In genomic region chr22:41522813-41523212, GRCh38 we compare ENCODE assay signal across 10 cellular contexts. TPM values are rescaled to one million over a fixed set of nuclear protein-coding genes. Genes with fewer than 3 reads are reported as not detected.
DNase-seq lines count a peak whose midpoint lies in the region; TF ChIP-seq lines count a peak whose summit lies in the region.
"Had no signal": no experiment of that assay in that cellular context is flagged by ENCODE, and none has a peak within 500 bp of the region (broad histone marks: within the 10 kb centered on the region; RNA-seq: fewer than 3 reads in every experiment).

No MANE protein-coding gene starts in this region.

- no peak for TF ChIP-seq POLR2A in Peyer's patch (IDR thresholded peaks at IDR 0.05)
- no peak for TF ChIP-seq POLR2A in ovary (IDR thresholded peaks at IDR 0.05)
- no peak for TF ChIP-seq POLR2A in erythroblast (IDR thresholded peaks at IDR 0.05; ENCODE audit: low read length)

- peaks cover 0 to 24% (median 8%) of the 10 kb centered on the region in 4 donors for H3K4me1 ChIP-seq in Peyer's patch
- peaks cover 5 to 18% of the 10 kb centered on the region in 2 donors for H3K4me1 ChIP-seq in esophagus (ENCODE audit: control insufficient read depth in 2 of 2, insufficient read depth in 2 of 2, low read length in 1 of 2)
- peaks cover 27% of the 10 kb centered on the region for H3K4me1 ChIP-seq in ovary (ENCODE audit: insufficient read depth)
- H3K4me1 ChIP-seq: foreskin keratinocyte had no signal

- H3K27me3 ChIP-seq in AG04450 (ENCODE audit: control insufficient read depth, insufficient read depth, low read length) (no peaks in the 10 kb centered on the region), Peyer's patch (no peaks in the 10 kb centered on the region), esophagus (ENCODE audit: control insufficient read depth in 1 of 2, insufficient read depth in 2 of 2, low read length in 2 of 2) (no peaks in the 10 kb centered on the region), ovary (no peaks in the 10 kb centered on the region)
- H3K27me3 ChIP-seq: foreskin keratinocyte had no signal

- CTCF ChIA-PET in AG04450 (lab: Charles Lee): interaction anchor here (1.2 kb wide), 1 partner anchor 43 kb away, joined by 3 read pairs; no protein-coding TSS in a partner anchor

- intact Hi-C loops in ovary (cut with DNase I): no loop called here

- peaks cover 0 to 97% (median 0%) of the 10 kb centered on the region in 3 donors for H3K36me3 ChIP-seq in Peyer's patch
- H3K36me3 ChIP-seq in esophagus (ENCODE audit: control insufficient read depth in 2 of 2, insufficient read depth in 2 of 2, low read length in 1 of 2): peaks cover 10 to 57% of the 10 kb centered on the region in 2 donors
- no peaks in the 10 kb centered on the region for H3K36me3 ChIP-seq in ovary

- POLR2A ChIA-PET in AG04450 (lab: Yijun Ruan, JAX): no interaction called here

- no peak for DNase-seq in AG04450 (ENCODE audit: low read depth, low spot score)
- DNase-seq in Peyer's patch: no peak
- peak in 1 of 5 donors; percentile 48 for DNase-seq in ovary
- DNase-seq in HuH-7.5 (ENCODE audit: low spot score): no peak
- DNase-seq in CD1c-positive myeloid dendritic cell (ENCODE audit: extremely low spot score): no peak
- no peak for DNase-seq in stimulated activated CD4-positive, alpha-beta T cell treated with anti-CD3 and anti-CD28 coated beads, Interleukin-4, amount 100 ng/mL, for 4 hours
- DNase-seq in erythroblast (lab: John Stamatoyannopoulos, UW): no peak
- DNase-seq: CD4-positive, alpha-beta memory T cell; foreskin keratinocyte had no signal

- H3K27ac ChIP-seq in AG04450 (ENCODE audit: low read depth, low read length): peak overlapping the region; percentile 98
- peak overlapping the region in 3 of 4 donors; percentile 65 to 86 (median 74) for H3K27ac ChIP-seq in Peyer's patch
- peak overlapping the region; percentile 63 to 87 for H3K27ac ChIP-seq in esophagus (ENCODE audit: low read depth in 2 of 2, low read length in 1 of 2)
- peak overlapping the region; percentile 85 to 89 for H3K27ac ChIP-seq in ovary
- H3K27ac ChIP-seq: foreskin keratinocyte had no signal

- H3K9me3 ChIP-seq in AG04450 (ENCODE audit: control insufficient read depth, insufficient read depth, low read length) (no peaks in the 10 kb centered on the region; the same call in 1 of the 2 replicates), Peyer's patch (no peaks in the 10 kb centered on the region), esophagus (ENCODE audit: control insufficient read depth in 2 of 2, insufficient read depth in 1 of 2, low read depth in 1 of 2, low read length in 1 of 2) (no peaks in the 10 kb centered on the region), ovary (no peaks in the 10 kb centered on the region)

- no peak for TF ChIP-seq CTCF in AG04450 (IDR thresholded peaks at IDR 0.05; ENCODE audit: low read depth, low read length)
- TF ChIP-seq CTCF in Peyer's patch (IDR thresholded peaks at IDR 0.05): no peak
- no peak for TF ChIP-seq CTCF in ovary (IDR thresholded peaks at IDR 0.05)

- no peak overlapping the region for H3K4me3 ChIP-seq in AG04450 (ENCODE audit: low read depth, low read length)
- no peak overlapping the region for H3K4me3 ChIP-seq in Peyer's patch
- H3K4me3 ChIP-seq in esophagus (ENCODE audit: low read depth in 1 of 2, low read length in 2 of 2): no peak overlapping the region
- H3K4me3 ChIP-seq in ovary: no peak overlapping the region

- WGBS in esophagus, 2 donors: 88 to 92% methylated on average over 9 of the region's 9 CpGs
- WGBS in ovary, 3 donors: 91 to 96% (median 91%) methylated on average over 9 of the region's 9 CpGs

- no peak for TF ChIP-seq EP300 in ovary (IDR thresholded peaks at IDR 0.05)

RNA-seq across cellular contexts. Expression of gene POLR3H, which starts 21.5 kb away (rescaled TPM):
- 36.3 and 41.1 TPM in 2 replicates for polyA plus RNA-seq in AG04450 (2011; rRNA removed)
- 26.7 and 28.1 TPM in 2 replicates for polyA minus RNA-seq in AG04450 (2011; rRNA and poly(A)+ RNA removed)
- 10 to 100 TPM in 3 of 4 donors, 1 to 10 TPM in 1; 9.5 to 14.9 (median 13.0) TPM for total RNA-seq in Peyer's patch
- 10 to 100 TPM; 24.3 to 25.9 TPM for polyA plus RNA-seq in esophagus
- 10 to 100 TPM; 17.2 to 84.6 (median 52.9) TPM for total RNA-seq in ovary
- polyA plus RNA-seq in ovary: 10 to 100 TPM; 15.7 to 34.1 TPM

RNA-seq across cellular contexts. Expression of gene CSDC2, which starts 38.0 kb away (rescaled TPM):
- 12.4 and 21.2 TPM in 2 replicates for polyA plus RNA-seq in AG04450 (2011; rRNA removed)
- 5.6 and 9.4 TPM in 2 replicates for polyA minus RNA-seq in AG04450 (2011; rRNA and poly(A)+ RNA removed)
- 1 to 10 TPM in 1 of 4 donors, under 1 TPM in 1, not detected in 2; 0.80 to 1.5 TPM for total RNA-seq in Peyer's patch
- 1 to 10 TPM; 1.1 to 1.2 TPM for polyA plus RNA-seq in esophagus
- total RNA-seq in ovary: 100 to 1,000 TPM in 4 of 7 donors, 10 to 100 TPM in 3; 56.9 to 209 (median 101) TPM
- 100 to 1,000 TPM in 1 of 2 donors, 1 to 10 TPM in 1; 2.5 to 151 TPM for polyA plus RNA-seq in ovary
- total RNA-seq: CD4-positive, alpha-beta memory T cell; foreskin keratinocyte had no signal
- polyA plus RNA-seq: CD4-positive, alpha-beta memory T cell; foreskin keratinocyte had no signal

RNA-seq across cellular contexts. Expression of gene ACO2, which starts 53.9 kb away (rescaled TPM):
- polyA plus RNA-seq in AG04450 (2011; rRNA removed) (32.2 and 44.4 TPM in 2 replicates), esophagus (10 to 100 TPM; 22.6 to 59.7 TPM), ovary (10 to 100 TPM; 32.3 to 99.1 TPM)
- polyA minus RNA-seq in AG04450 (2011; rRNA and poly(A)+ RNA removed): 34.1 and 49.3 TPM in 2 replicates
- total RNA-seq in Peyer's patch (100 to 1,000 TPM; 115 to 394 (median 356) TPM), ovary (10 to 100 TPM; 20.6 to 58.3 (median 50.7) TPM)

RNA-seq across cellular contexts. Expression of gene PHF5A, which starts 54.3 kb away (rescaled TPM):
- 47.9 and 53.8 TPM in 2 replicates for polyA plus RNA-seq in AG04450 (2011; rRNA removed)
- polyA minus RNA-seq in AG04450 (2011; rRNA and poly(A)+ RNA removed): 24.9 and 32.2 TPM in 2 replicates
- total RNA-seq in Peyer's patch: 10 to 100 TPM; 20.6 to 31.3 (median 23.0) TPM
- 10 to 100 TPM; 41.4 to 61.8 TPM for polyA plus RNA-seq in esophagus
- 10 to 100 TPM; 27.3 to 44.2 (median 32.0) TPM for total RNA-seq in ovary
- polyA plus RNA-seq in ovary: 10 to 100 TPM; 36.8 to 55.3 TPM
